Comparison of ENCODE assay signal across 8 cellular contexts in genomic region chr15:63834500-63835210, GRCh38. TPM values are rescaled to one million over a fixed set of nuclear protein-coding genes. Genes with fewer than 3 reads are reported as not detected.
DNase-seq lines count a peak whose midpoint lies in the region; ATAC-seq and TF ChIP-seq lines count a peak whose summit lies in the region.

No MANE protein-coding gene starts in this region.

- CTCF ChIA-PET in Caco-2 (lab: Charles Lee): no interaction called here

- ATAC-seq in GM21381 (IDR thresholded peaks at IDR 0.05; ENCODE audit: unreplicated experiment): no peak

- no peaks in the 10 kb centered on the region for H3K9me3 Mint-ChIP-seq in Caco-2 (ENCODE audit: unreplicated experiment)

- H3K4me1 ChIP-seq in Caco-2 (peaks cover 8% of the 10 kb centered on the region; the same call in 1 of the 2 replicates), NT2/D1 (ENCODE audit: insufficient read depth, insufficient read length) (no peaks in the 10 kb centered on the region), endocrine pancreas (ENCODE audit: control insufficient read depth, insufficient read depth, low read length) (peaks cover 9% of the 10 kb centered on the region), neuron (ENCODE audit: insufficient read depth, low read length) (peaks cover 20% of the 10 kb centered on the region)

- no peaks in the 10 kb centered on the region for H3K9me3 ChIP-seq in Caco-2
- H3K9me3 ChIP-seq in NT2/D1 (ENCODE audit: insufficient read depth, low read length): no peaks in the 10 kb centered on the region
- H3K9me3 ChIP-seq in endocrine pancreas (ENCODE audit: control insufficient read depth, low read length): no peaks in the 10 kb centered on the region
- H3K9me3 ChIP-seq in neuron (ENCODE audit: low read length): no peaks in the 10 kb centered on the region

- peak overlapping the region; percentile 92 for H3K27ac Mint-ChIP-seq in Caco-2 (ENCODE audit: unreplicated experiment)

- intact Hi-C loops in Caco-2 (cut with micrococcal nuclease; ENCODE audit: unreplicated experiment): no loop called here

- POLR2A ChIA-PET in Caco-2 (lab: Charles Lee): no interaction called here

- DNase-seq in Caco-2 (peak in 1 of 2 experiments; percentile 30), NT2/D1 (ENCODE audit: low read depth, low spot score) (no peak), NCI-H2227 treated with DMSO at 0.1 percent for 48 hours (lab: John Stamatoyannopoulos, UW) (no peak), putamen (ENCODE audit: low spot score) (no peak), NCI-H1436 (lab: John Stamatoyannopoulos, UW) (no peak)

- BruUV-seq in Caco-2 (replicated peaks; lab: Mats Ljungman, UMichigan): no TSS peak

- H3K27me3 ChIP-seq in Caco-2 (replicated peaks; ENCODE audit: control insufficient read depth, insufficient read depth, low read length): no peaks in the 10 kb centered on the region; the same call in 1 of the 2 replicates
- peaks cover 12% of the 10 kb centered on the region for H3K27me3 ChIP-seq in NT2/D1 (ENCODE audit: insufficient read depth, insufficient read length)
- no peaks in the 10 kb centered on the region for H3K27me3 ChIP-seq in endocrine pancreas (ENCODE audit: control insufficient read depth, insufficient read depth, low read length)
- H3K27me3 ChIP-seq in neuron (ENCODE audit: insufficient read depth, low read length): no peaks in the 10 kb centered on the region

- H3K27me3 Mint-ChIP-seq in Caco-2 (ENCODE audit: insufficient read depth, unreplicated experiment): peaks cover 2% of the 10 kb centered on the region

- no peaks in the 10 kb centered on the region for H3K36me3 ChIP-seq in Caco-2 (ENCODE audit: control insufficient read depth, insufficient read depth, low read length)
- no peaks in the 10 kb centered on the region for H3K36me3 ChIP-seq in NT2/D1 (ENCODE audit: insufficient read depth, insufficient read length, low read length)
- no peaks in the 10 kb centered on the region for H3K36me3 ChIP-seq in endocrine pancreas (ENCODE audit: control insufficient read depth, insufficient read depth, low read length)
- H3K36me3 ChIP-seq in neuron (ENCODE audit: insufficient read depth, low read length): no peaks in the 10 kb centered on the region

- H3K4me3 Mint-ChIP-seq in Caco-2 (ENCODE audit: unreplicated experiment): peak overlapping the region; percentile 88

- peak overlapping the region; percentile 80 for H3K4me3 ChIP-seq in Caco-2 (ENCODE audit: low read depth, low read length)
- peak overlapping the region; percentile 90 for H3K4me3 ChIP-seq in NT2/D1 (ENCODE audit: insufficient read length, low read depth)
- H3K4me3 ChIP-seq in endocrine pancreas (ENCODE audit: control insufficient read depth, insufficient read depth, low read length): peak overlapping the region; percentile 2
- peak overlapping the region; percentile 84 for H3K4me3 ChIP-seq in neuron (ENCODE audit: low read length)

- peaks cover 6% of the 10 kb centered on the region for H3K4me1 Mint-ChIP-seq in Caco-2 (ENCODE audit: low read depth, unreplicated experiment)

- H3K36me3 Mint-ChIP-seq in Caco-2 (ENCODE audit: insufficient read depth, unreplicated experiment): peaks cover 9% of the 10 kb centered on the region

- no peak for TF ChIP-seq CTCF in Caco-2 (IDR thresholded peaks at IDR 0.05; ENCODE audit: insufficient read depth in 1 of 2, low read depth in 1 of 2, low read length in 1 of 2, severe bottlenecking in 1 of 2, unreplicated experiment in 1 of 2)

- peak overlapping the region; percentile 90 for H2AFZ ChIP-seq in neuron (ENCODE audit: low read depth, low read length)

- H3K9ac ChIP-seq in NT2/D1 (ENCODE audit: insufficient read length, low read depth): peak overlapping the region; percentile 99
- H3K9ac ChIP-seq in endocrine pancreas (ENCODE audit: control insufficient read depth, insufficient read depth, low read length): peak overlapping the region; percentile 92

RNA-seq across cellular contexts. Expression of gene HERC1, which starts 0.9 kb away (rescaled TPM):
- 34.7 and 44.6 TPM in 2 replicates for total RNA-seq in Caco-2 (2022)

Comparison
In these comparisons a context has a peak if more than half of its experiments do, and no peak if none do; other contexts are left out.
1. H3K4me3 ChIP-seq: peak in every context shown above with its lines; median percentile 90 in NT2/D1; 84 in neuron; 80 in Caco-2; 2 in endocrine pancreas.